ENCODE assay signal across 8 cellular contexts in genomic region chr7:95723583-95724180, GRCh38. TPM values are rescaled to one million over a fixed set of nuclear protein-coding genes. Genes with fewer than 3 reads are reported as not detected.
DNase-seq lines count a peak whose midpoint lies in the region; ATAC-seq, FAIRE-seq and TF ChIP-seq lines count a peak whose summit lies in the region.

No MANE protein-coding gene starts in this region.

- H4K20me1 ChIP-seq in GM12878 (ENCODE audit: control insufficient read depth, insufficient read depth), result no peaks in the 10 kb centered on the region

- POLR2A ChIA-PET in GM12878 (lab: Charles Lee), result interaction anchor here (1.4 kb wide), 1 partner anchor 148 kb away, joined by 3 read pairs; no protein-coding TSS in a partner anchor

- RAD21 ChIA-PET in GM12878 (lab: Charles Lee; ENCODE audit: unreplicated experiment), result interaction anchor here (0.6 to 7.8 kb wide), 19 partner anchors 36 to 1304 kb away, joined by 3 to 183 read pairs (median 4); no protein-coding TSS in a partner anchor

- WGBS in GM12878 (ENCODE audit: insufficient coverage, insufficient replicate concordance, low lambda C conversion rate, missing lambda C conversion rate), result 0% methylated on average over 2 of the region's 2 CpGs

- in situ Hi-C loops in GM12878 (cut with MboI), result loop anchor here (5.0 kb wide), 1 partner anchor 149 kb away; no protein-coding TSS in a partner anchor

- H3K27ac ChIP-seq in GM12878 (ENCODE audit: control insufficient read depth, insufficient read depth) (no peak overlapping the region), upper lobe of right lung (no peak overlapping the region)

- TF ChIP-seq RAD21 in GM12878 (IDR thresholded peaks at IDR 0.05; ENCODE audit: insufficient read depth, low read depth, low read length), result peak; percentile 56

- no peak overlapping the region for H2AFZ ChIP-seq in GM12878 (ENCODE audit: control insufficient read depth, low read depth, low read length)

- no peak overlapping the region for H3K4me2 ChIP-seq in GM12878 (ENCODE audit: control insufficient read depth, insufficient read depth)

- FAIRE-seq in GM12878 (lab: Jason Lieb, UNC), result no peak

- CTCF ChIA-PET in GM12878 (lab: Yijun Ruan, JAX), result interaction anchor here (0.6 to 10.1 kb wide), 26 partner anchors 10 to 1304 kb away, joined by 3 to 421 read pairs (median 4); partner anchors contain the start of gene DYNC1I1

- TF ChIP-seq POLR2A in GM12878 (IDR thresholded peaks at IDR 0.05; ENCODE audit: low read depth, low read length), result no peak

- peak; percentile 59 for ATAC-seq in HG02798 (IDR thresholded peaks at IDR 0.05; ENCODE audit: poor library complexity, unreplicated experiment)
- ATAC-seq in GM12878, result peak; percentile 86
- peak; percentile 63 for ATAC-seq in upper lobe of right lung
- ATAC-seq in GM21528 (IDR thresholded peaks at IDR 0.05; ENCODE audit: low FRiP score, unreplicated experiment), result no peak

- no TSS peak for BruUV-seq in GM12878 (replicated peaks; lab: Mats Ljungman, UMichigan)

- peaks cover 0 to 2% of the 10 kb centered on the region in 2 experiments; a peak in 1 of 4 replicates for H3K27me3 ChIP-seq in GM12878 (replicated peaks in 1 of 2; ENCODE audit: control insufficient read depth in 2 of 2, insufficient read depth in 2 of 2, low read length in 1 of 2)
- no peaks in the 10 kb centered on the region for H3K27me3 ChIP-seq in upper lobe of right lung

- H3K4me3 ChIP-seq in GM12878 (no peak overlapping the region), upper lobe of right lung (no peak overlapping the region)

- TF ChIP-seq CTCF in GM12878 (IDR thresholded peaks at IDR 0.05 in 2 of 3, conservative IDR thresholded peaks at IDR 0.05 in 1 of 3; ENCODE audit: control insufficient read depth in 2 of 3, extremely low read depth in 1 of 3, insufficient read depth in 1 of 3, low read depth in 3 of 3, low read length in 3 of 3), result peak in 2 of 3 experiments; percentile 36 to 67; a peak in 3 of 6 replicates
- peak; percentile 47 for TF ChIP-seq CTCF in upper lobe of right lung (IDR thresholded peaks at IDR 0.05)

- no peaks in the 10 kb centered on the region for H3K79me2 ChIP-seq in GM12878 (ENCODE audit: control insufficient read depth, insufficient read depth, low read length)

- intact Hi-C loops in GM12878 (cut with micrococcal nuclease; ENCODE audit: unreplicated experiment), result loop anchor here (1.0 kb wide), 2 partner anchors 144 to 148 kb away; no protein-coding TSS in a partner anchor
- intact Hi-C loops in upper lobe of right lung (cut with DNase I), result no loop called here

- no peak overlapping the region for H3K9ac ChIP-seq in GM12878 (ENCODE audit: control insufficient read depth, insufficient read depth, low read length)

- H3K9me3 ChIP-seq in GM12878 (replicated peaks; ENCODE audit: control insufficient read depth, insufficient read depth, low read length) (no peaks in the 10 kb centered on the region), upper lobe of right lung (no peaks in the 10 kb centered on the region)

- H3K4me1 ChIP-seq in GM12878 (ENCODE audit: control insufficient read depth, insufficient read depth, low read length) (no peaks in the 10 kb centered on the region), upper lobe of right lung (no peaks in the 10 kb centered on the region)

- DNase-seq in NCI-H345 (lab: John Stamatoyannopoulos, UW) (peak; percentile 57), NCI-H345 treated with DMSO at 0.1 percent for 48 hours (lab: John Stamatoyannopoulos, UW; ENCODE audit: unreplicated experiment) (no peak), NCI-H2107 (lab: John Stamatoyannopoulos, UW) (peak; percentile 51), GM12878 (ENCODE audit: low read depth, low spot score) (peak; percentile 11), iris pigment epithelial cell (ENCODE audit: low read depth) (peak; percentile 57), upper lobe of right lung (no peak)

- SMC1A ChIA-PET in GM12878 (lab: Charles Lee; ENCODE audit: uncharacterized antibody, unreplicated experiment), result interaction anchor here (0.7 to 8.2 kb wide), 16 partner anchors 10 to 212 kb away, joined by 3 to 176 read pairs (median 6); no protein-coding TSS in a partner anchor

- H3K36me3 ChIP-seq in GM12878 (ENCODE audit: control insufficient read depth in 2 of 2, insufficient read depth in 2 of 2, low read length in 1 of 2), result no peaks in the 10 kb centered on the region
- no peaks in the 10 kb centered on the region for H3K36me3 ChIP-seq in upper lobe of right lung

- no peak for TF ChIP-seq EP300 in GM12878 (IDR thresholded peaks at IDR 0.05; ENCODE audit: borderline replicate concordance in 1 of 2, control insufficient read depth in 1 of 2, low read depth in 2 of 2, low read length in 2 of 2)

TF ChIP-seq in GM12878, 131 proteins besides CTCF, POLR2A, EP300 and RAD21:
- TF ChIP-seq SKIL (IDR thresholded peaks at IDR 0.05; ENCODE audit: low read depth, poor library complexity, severe bottlenecking) (no peak), NR2F1 (conservative IDR thresholded peaks at IDR 0.05) (no peak), SP1 (IDR thresholded peaks at IDR 0.05; ENCODE audit: low read depth, low read length) (no peak), SMC3 (IDR thresholded peaks at IDR 0.05; ENCODE audit: borderline replicate concordance, low read length) (peak; percentile 59; the same call in 1 of the 2 replicates), ZNF384 (IDR thresholded peaks at IDR 0.05; ENCODE audit: borderline replicate concordance, low read depth, low read length) (no peak), IKZF2 (IDR thresholded peaks at IDR 0.05) (no peak), PKNOX1 (IDR thresholded peaks at IDR 0.05) (no peak)
TF ChIP-seq in GM12878: peak in this region for 1.

RNA-seq across cellular contexts. Expression of gene DYNC1I1, which starts 48.7 kb away (rescaled TPM):
- not detected in 2 replicates for total RNA-seq in GM12878 (2013; cell fraction: nucleolus; rRNA removed)
- total RNA-seq in GM12878 (2014; rRNA removed) (0.11 TPM in 1 of 2 replicates, not detected in the other), GM12878 (2014; rRNA removed; fragmentation: Illumina TruSeq; extraction: Trizol) (0.05 and 0.40 TPM in 2 replicates), GM12878 (2021) (0.32 TPM in 1 of 2 replicates, not detected in the other), upper lobe of right lung (2.3 TPM)
- not detected for polyA plus RNA-seq in GM12878 (2011; ENCODE audit: low read depth)
- polyA plus RNA-seq in GM12878 (2011; rRNA removed) (0.91 and 1.1 TPM in 2 replicates), GM12878 (2014; fragmentation: Illumina TruSeq; extraction: Trizol) (0.06 TPM in 1 of 2 replicates, not detected in the other), GM12878 (2014; fragmentation: Nextera tagmentation; extraction: Ambion mirVana) (under 1 TPM in 1 of 2 experiments, not detected in 1; 0.05 TPM), GM12878 (2014; rRNA removed) (0.14 and 0.22 TPM in 2 replicates), GM12878 (2016; fragmentation: Nextera tagmentation; extraction: Ambion mirVana) (under 1 TPM in 1 of 2 experiments, not detected in 1; 0.19 TPM)
- 0.91 and 1.0 TPM in 2 replicates for polyA plus RNA-seq in GM12878 (2011; cell fraction: cytosol; rRNA removed)
- polyA plus RNA-seq in GM12878 (2011; cell fraction: nucleus; rRNA removed), result 1.6 and 2.0 TPM in 2 replicates
- polyA plus RNA-seq in GM12878 (2012), result not detected in 2 replicates
- polyA minus RNA-seq in GM12878 (2011; rRNA and poly(A)+ RNA removed), result 1.8 and 2.3 TPM in 2 replicates
- polyA minus RNA-seq in GM12878 (2011; cell fraction: cytosol; rRNA and poly(A)+ RNA removed), result 1.5 TPM in 1 of 2 replicates, not detected in the other
- polyA minus RNA-seq in GM12878 (2011; cell fraction: nucleus; rRNA and poly(A)+ RNA removed), result 2.3 and 4.6 TPM in 2 replicates

Comparison
In these comparisons a context has a peak if more than half of its experiments do, and no peak if none do; other contexts are left out.
1. DNase-seq: peak in NCI-H345 (single experiment), NCI-H2107 (single experiment), GM12878 (single experiment) and iris pigment epithelial cell (single experiment); none in NCI-H345 treated with DMSO at 0.1 percent for 48 hours (single experiment) and upper lobe of right lung (single experiment).